1 cellular context compared by ENCODE assay signal in the genomic region with DNA sequence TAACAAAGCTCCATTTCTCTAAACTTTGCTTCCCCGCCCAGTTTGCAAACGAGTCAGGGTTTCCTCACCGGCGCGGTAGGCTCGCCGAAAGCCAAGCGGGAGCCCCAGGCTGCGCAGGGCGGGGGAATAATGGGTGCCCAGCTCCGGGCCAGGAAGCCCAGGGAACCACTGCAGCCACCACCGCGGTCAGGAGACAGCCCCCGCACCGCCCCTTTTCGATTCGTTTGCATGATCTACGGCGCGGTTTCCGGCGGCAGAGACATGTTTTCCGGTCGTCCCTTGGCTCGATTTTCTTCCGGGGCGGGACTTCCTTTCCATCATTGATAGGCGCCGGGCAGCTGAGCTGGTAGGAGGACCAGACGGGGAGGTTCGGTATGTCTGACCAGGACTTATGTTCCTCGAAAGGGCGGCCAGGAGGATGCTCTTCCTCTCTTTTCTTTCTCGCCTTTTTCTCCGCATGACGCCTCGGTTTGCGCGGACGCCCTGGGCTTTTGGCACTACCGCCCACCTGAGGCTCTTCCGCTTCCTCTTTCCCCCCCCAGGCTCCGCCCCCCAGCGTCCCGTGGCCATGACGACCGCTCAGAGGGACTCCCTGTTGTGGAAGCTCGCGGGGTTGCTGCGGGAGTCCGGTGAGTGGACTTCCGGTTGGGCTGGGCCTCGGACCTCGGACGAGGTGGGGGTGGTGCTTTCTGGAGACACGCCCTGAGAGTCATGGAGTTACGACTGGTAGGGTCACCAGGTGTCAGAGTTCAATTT.
TF ChIP-seq lines count a peak whose summit lies in the region.

A gene with protein sequence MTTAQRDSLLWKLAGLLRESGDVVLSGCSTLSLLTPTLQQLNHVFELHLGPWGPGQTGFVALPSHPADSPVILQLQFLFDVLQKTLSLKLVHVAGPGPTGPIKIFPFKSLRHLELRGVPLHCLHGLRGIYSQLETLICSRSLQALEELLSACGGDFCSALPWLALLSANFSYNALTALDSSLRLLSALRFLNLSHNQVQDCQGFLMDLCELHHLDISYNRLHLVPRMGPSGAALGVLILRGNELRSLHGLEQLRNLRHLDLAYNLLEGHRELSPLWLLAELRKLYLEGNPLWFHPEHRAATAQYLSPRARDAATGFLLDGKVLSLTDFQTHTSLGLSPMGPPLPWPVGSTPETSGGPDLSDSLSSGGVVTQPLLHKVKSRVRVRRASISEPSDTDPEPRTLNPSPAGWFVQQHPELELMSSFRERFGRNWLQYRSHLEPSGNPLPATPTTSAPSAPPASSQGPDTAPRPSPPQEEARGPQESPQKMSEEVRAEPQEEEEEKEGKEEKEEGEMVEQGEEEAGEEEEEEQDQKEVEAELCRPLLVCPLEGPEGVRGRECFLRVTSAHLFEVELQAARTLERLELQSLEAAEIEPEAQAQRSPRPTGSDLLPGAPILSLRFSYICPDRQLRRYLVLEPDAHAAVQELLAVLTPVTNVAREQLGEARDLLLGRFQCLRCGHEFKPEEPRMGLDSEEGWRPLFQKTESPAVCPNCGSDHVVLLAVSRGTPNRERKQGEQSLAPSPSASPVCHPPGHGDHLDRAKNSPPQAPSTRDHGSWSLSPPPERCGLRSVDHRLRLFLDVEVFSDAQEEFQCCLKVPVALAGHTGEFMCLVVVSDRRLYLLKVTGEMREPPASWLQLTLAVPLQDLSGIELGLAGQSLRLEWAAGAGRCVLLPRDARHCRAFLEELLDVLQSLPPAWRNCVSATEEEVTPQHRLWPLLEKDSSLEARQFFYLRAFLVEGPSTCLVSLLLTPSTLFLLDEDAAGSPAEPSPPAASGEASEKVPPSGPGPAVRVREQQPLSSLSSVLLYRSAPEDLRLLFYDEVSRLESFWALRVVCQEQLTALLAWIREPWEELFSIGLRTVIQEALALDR (plus strand): TSS at position 306 of the 756 bp plus-strand sequence. CDS start 263 bp downstream, at position 569.

TF ChIP-seq in HepG2, 621 proteins besides CTCF, POLR2A, EP300 and RAD21 (continued from another document and continues in another):
- TF ChIP-seq, protein P1, sequence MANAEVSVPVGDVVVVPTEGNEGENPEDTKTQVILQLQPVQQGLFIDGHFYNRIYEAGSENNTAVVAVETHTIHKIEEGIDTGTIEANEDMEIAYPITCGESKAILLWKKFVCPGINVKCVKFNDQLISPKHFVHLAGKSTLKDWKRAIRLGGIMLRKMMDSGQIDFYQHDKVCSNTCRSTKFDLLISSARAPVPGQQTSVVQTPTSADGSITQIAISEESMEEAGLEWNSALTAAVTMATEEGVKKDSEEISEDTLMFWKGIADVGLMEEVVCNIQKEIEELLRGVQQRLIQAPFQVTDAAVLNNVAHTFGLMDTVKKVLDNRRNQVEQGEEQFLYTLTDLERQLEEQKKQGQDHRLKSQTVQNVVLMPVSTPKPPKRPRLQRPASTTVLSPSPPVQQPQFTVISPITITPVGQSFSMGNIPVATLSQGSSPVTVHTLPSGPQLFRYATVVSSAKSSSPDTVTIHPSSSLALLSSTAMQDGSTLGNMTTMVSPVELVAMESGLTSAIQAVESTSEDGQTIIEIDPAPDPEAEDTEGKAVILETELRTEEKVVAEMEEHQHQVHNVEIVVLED (CRISPR knock-in tag; IDR thresholded peaks at IDR 0.05; ENCODE audit: borderline replicate concordance): peak; percentile 90
- TF ChIP-seq, protein P2, sequence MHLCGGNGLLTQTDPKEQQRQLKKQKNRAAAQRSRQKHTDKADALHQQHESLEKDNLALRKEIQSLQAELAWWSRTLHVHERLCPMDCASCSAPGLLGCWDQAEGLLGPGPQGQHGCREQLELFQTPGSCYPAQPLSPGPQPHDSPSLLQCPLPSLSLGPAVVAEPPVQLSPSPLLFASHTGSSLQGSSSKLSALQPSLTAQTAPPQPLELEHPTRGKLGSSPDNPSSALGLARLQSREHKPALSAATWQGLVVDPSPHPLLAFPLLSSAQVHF (CRISPR knock-in tag; IDR thresholded peaks at IDR 0.05): peak; percentile 1; the same call in 1 of the 2 replicates
- TF ChIP-seq ZNF678 (CRISPR knock-in tag; IDR thresholded peaks at IDR 0.05) (0 out of 2 replicates have a peak, but pooled peaks have one; percentile 52), ZNF557 (CRISPR knock-in tag; IDR thresholded peaks at IDR 0.05) (peak; percentile 61; the same call in 1 of the 2 replicates), ZNF629 (CRISPR knock-in tag; conservative IDR thresholded peaks at IDR 0.05) (peak; percentile 47; the same call in 1 of the 2 replicates), SIX1 (CRISPR knock-in tag; IDR thresholded peaks at IDR 0.05; ENCODE audit: borderline replicate concordance) (peak; percentile 42; the same call in 1 of the 2 replicates), ZNF652 (CRISPR knock-in tag; IDR thresholded peaks at IDR 0.05; ENCODE audit: borderline replicate concordance, low read depth) (0 out of 2 replicates have a peak, but pooled peaks have one; percentile 10), HIVEP1 (CRISPR knock-in tag; IDR thresholded peaks at IDR 0.05) (peak; percentile 99), TOE1 (CRISPR knock-in tag; IDR thresholded peaks at IDR 0.05) (no peak), ZNF839 (CRISPR knock-in tag; IDR thresholded peaks at IDR 0.05; ENCODE audit: borderline replicate concordance) (peak; percentile 93; the same call in 1 of the 2 replicates), ZNF75D (CRISPR knock-in tag; IDR thresholded peaks at IDR 0.05; ENCODE audit: borderline replicate concordance) (peak; percentile 45; the same call in 1 of the 2 replicates), HDAC1 (CRISPR knock-in tag; IDR thresholded peaks at IDR 0.05) (peak; percentile 96), MBD4 (IDR thresholded peaks at IDR 0.05; ENCODE audit: borderline replicate concordance, low read length) (no peak), RFXANK (CRISPR knock-in tag; IDR thresholded peaks at IDR 0.05) (no peak), KLF6 (CRISPR knock-in tag; IDR thresholded peaks at IDR 0.05) (peak; percentile 82; the same call in 1 of the 2 replicates), KLF16 (CRISPR knock-in tag; IDR thresholded peaks at IDR 0.05) (peak in 1 of 2 experiments; percentile 70; a peak in 2 of 4 replicates), HOXA3 (CRISPR knock-in tag; IDR thresholded peaks at IDR 0.05) (peak; percentile 79), ZNF709 (CRISPR knock-in tag; IDR thresholded peaks at IDR 0.05) (no peak; the same call in 1 of the 2 replicates), ZNF441 (CRISPR knock-in tag; IDR thresholded peaks at IDR 0.05; ENCODE audit: borderline replicate concordance) (no peak), MZF1 (CRISPR knock-in tag; IDR thresholded peaks at IDR 0.05; ENCODE audit: borderline replicate concordance) (no peak; the same call in 1 of the 2 replicates), TBL1XR1 (IDR thresholded peaks at IDR 0.05; ENCODE audit: borderline replicate concordance, low read length, partially characterized antibody) (peak; percentile 54), RBM39 (IDR thresholded peaks at IDR 0.05; ENCODE audit: low read depth, low read length, poor library complexity, severe bottlenecking) (peak; percentile 88), AGO2 (optimal IDR thresholded peaks at IDR 0.05; ENCODE audit: low read depth, low read length) (peak; percentile 67), GATAD1 (CRISPR knock-in tag; IDR thresholded peaks at IDR 0.05) (peak; percentile 94), ZNF569 (CRISPR knock-in tag; IDR thresholded peaks at IDR 0.05; ENCODE audit: borderline replicate concordance) (no peak; the same call in 1 of the 2 replicates), ZNF251 (CRISPR knock-in tag; IDR thresholded peaks at IDR 0.05) (no peak), ZNF572 (CRISPR knock-in tag; IDR thresholded peaks at IDR 0.05) (peak; percentile 70; the same call in 1 of the 2 replicates), ZNF232 (CRISPR knock-in tag; IDR thresholded peaks at IDR 0.05; ENCODE audit: borderline replicate concordance) (peak; percentile 88), ZNF878 (CRISPR knock-in tag; IDR thresholded peaks at IDR 0.05) (peak; percentile 93), TBX2 (CRISPR knock-in tag; IDR thresholded peaks at IDR 0.05; ENCODE audit: borderline replicate concordance) (peak; percentile 76)
- TF ChIP-seq, protein P3, sequence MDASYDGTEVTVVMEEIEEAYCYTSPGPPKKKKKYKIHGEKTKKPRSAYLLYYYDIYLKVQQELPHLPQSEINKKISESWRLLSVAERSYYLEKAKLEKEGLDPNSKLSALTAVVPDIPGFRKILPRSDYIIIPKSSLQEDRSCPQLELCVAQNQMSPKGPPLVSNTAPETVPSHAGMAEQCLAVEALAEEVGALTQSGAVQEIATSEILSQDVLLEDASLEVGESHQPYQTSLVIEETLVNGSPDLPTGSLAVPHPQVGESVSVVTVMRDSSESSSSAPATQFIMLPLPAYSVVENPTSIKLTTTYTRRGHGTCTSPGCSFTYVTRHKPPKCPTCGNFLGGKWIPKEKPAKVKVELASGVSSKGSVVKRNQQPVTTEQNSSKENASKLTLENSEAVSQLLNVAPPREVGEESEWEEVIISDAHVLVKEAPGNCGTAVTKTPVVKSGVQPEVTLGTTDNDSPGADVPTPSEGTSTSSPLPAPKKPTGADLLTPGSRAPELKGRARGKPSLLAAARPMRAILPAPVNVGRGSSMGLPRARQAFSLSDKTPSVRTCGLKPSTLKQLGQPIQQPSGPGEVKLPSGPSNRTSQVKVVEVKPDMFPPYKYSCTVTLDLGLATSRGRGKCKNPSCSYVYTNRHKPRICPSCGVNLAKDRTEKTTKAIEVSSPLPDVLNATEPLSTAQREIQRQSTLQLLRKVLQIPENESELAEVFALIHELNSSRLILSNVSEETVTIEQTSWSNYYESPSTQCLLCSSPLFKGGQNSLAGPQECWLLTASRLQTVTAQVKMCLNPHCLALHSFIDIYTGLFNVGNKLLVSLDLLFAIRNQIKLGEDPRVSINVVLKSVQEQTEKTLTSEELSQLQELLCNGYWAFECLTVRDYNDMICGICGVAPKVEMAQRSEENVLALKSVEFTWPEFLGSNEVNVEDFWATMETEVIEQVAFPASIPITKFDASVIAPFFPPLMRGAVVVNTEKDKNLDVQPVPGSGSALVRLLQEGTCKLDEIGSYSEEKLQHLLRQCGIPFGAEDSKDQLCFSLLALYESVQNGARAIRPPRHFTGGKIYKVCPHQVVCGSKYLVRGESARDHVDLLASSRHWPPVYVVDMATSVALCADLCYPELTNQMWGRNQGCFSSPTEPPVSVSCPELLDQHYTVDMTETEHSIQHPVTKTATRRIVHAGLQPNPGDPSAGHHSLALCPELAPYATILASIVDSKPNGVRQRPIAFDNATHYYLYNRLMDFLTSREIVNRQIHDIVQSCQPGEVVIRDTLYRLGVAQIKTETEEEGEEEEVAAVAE (CRISPR knock-in tag; IDR thresholded peaks at IDR 0.05; ENCODE audit: borderline replicate concordance): 0 out of 2 replicates have a peak, but pooled peaks have one; percentile 42
- TF ChIP-seq, protein P4, sequence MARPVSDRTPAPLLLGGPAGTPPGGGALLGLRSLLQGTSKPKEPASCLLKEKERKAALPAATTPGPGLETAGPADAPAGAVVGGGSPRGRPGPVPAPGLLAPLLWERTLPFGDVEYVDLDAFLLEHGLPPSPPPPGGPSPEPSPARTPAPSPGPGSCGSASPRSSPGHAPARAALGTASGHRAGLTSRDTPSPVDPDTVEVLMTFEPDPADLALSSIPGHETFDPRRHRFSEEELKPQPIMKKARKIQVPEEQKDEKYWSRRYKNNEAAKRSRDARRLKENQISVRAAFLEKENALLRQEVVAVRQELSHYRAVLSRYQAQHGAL (CRISPR knock-in tag; IDR thresholded peaks at IDR 0.05; ENCODE audit: not compliant biosample characterization): peak; percentile 34
- TF ChIP-seq, protein P5, sequence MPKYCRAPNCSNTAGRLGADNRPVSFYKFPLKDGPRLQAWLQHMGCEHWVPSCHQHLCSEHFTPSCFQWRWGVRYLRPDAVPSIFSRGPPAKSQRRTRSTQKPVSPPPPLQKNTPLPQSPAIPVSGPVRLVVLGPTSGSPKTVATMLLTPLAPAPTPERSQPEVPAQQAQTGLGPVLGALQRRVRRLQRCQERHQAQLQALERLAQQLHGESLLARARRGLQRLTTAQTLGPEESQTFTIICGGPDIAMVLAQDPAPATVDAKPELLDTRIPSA (CRISPR knock-in tag; IDR thresholded peaks at IDR 0.05; ENCODE audit: borderline replicate concordance): no peak
- TF ChIP-seq, protein P6, sequence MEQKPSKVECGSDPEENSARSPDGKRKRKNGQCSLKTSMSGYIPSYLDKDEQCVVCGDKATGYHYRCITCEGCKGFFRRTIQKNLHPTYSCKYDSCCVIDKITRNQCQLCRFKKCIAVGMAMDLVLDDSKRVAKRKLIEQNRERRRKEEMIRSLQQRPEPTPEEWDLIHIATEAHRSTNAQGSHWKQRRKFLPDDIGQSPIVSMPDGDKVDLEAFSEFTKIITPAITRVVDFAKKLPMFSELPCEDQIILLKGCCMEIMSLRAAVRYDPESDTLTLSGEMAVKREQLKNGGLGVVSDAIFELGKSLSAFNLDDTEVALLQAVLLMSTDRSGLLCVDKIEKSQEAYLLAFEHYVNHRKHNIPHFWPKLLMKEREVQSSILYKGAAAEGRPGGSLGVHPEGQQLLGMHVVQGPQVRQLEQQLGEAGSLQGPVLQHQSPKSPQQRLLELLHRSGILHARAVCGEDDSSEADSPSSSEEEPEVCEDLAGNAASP (CRISPR knock-in tag; IDR thresholded peaks at IDR 0.05; ENCODE audit: borderline replicate concordance): peak; percentile 68
- TF ChIP-seq, protein P7, sequence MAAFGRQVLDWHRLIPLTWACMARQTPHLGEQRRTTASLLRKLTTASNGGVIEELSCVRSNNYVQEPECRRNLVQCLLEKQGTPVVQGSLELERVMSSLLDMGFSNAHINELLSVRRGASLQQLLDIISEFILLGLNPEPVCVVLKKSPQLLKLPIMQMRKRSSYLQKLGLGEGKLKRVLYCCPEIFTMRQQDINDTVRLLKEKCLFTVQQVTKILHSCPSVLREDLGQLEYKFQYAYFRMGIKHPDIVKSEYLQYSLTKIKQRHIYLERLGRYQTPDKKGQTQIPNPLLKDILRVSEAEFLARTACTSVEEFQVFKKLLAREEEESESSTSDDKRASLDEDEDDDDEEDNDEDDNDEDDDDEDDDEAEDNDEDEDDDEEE (CRISPR knock-in tag; IDR thresholded peaks at IDR 0.05): 0 out of 2 replicates have a peak, but pooled peaks have one; percentile 57
- TF ChIP-seq, protein P8, sequence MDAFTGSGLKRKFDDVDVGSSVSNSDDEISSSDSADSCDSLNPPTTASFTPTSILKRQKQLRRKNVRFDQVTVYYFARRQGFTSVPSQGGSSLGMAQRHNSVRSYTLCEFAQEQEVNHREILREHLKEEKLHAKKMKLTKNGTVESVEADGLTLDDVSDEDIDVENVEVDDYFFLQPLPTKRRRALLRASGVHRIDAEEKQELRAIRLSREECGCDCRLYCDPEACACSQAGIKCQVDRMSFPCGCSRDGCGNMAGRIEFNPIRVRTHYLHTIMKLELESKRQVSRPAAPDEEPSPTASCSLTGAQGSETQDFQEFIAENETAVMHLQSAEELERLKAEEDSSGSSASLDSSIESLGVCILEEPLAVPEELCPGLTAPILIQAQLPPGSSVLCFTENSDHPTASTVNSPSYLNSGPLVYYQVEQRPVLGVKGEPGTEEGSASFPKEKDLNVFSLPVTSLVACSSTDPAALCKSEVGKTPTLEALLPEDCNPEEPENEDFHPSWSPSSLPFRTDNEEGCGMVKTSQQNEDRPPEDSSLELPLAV (CRISPR knock-in tag; conservative IDR thresholded peaks at IDR 0.05; ENCODE audit: low read depth): no peak
